1 cellular context compared by ENCODE assay signal in genomic region chr6:57316581-57317059, GRCh38.
TF ChIP-seq lines count a peak whose summit lies in the region.

No MANE protein-coding gene starts in this region.

TF ChIP-seq in K562, 482 proteins besides CTCF, POLR2A, EP300 and RAD21 (continued from another document and continues in another):
- TF ChIP-seq HOXB6 (CRISPR knock-in tag; IDR thresholded peaks at IDR 0.05; ENCODE audit: borderline replicate concordance) = no peak
- no peak for TF ChIP-seq SIN3B (IDR thresholded peaks at IDR 0.05; ENCODE audit: low read depth)
- no peak for TF ChIP-seq NEUROD1 (IDR thresholded peaks at IDR 0.05; ENCODE audit: borderline replicate concordance, low read depth, low read length, partially characterized antibody)
- no peak for TF ChIP-seq BCL6 (CRISPR knock-in tag; IDR thresholded peaks at IDR 0.05)
- no peak for TF ChIP-seq ZNF175 (CRISPR knock-in tag; IDR thresholded peaks at IDR 0.05; ENCODE audit: low read depth)
- no peak for TF ChIP-seq EWSR1 (IDR thresholded peaks at IDR 0.05; ENCODE audit: borderline replicate concordance, low read depth, partially characterized antibody)
- TF ChIP-seq TAF7 (tag; IDR thresholded peaks at IDR 0.05) = no peak
- TF ChIP-seq KDM5B (IDR thresholded peaks at IDR 0.05; ENCODE audit: insufficient replicate concordance, low read depth, low read length) = no peak
- no peak for TF ChIP-seq TEAD4 (IDR thresholded peaks at IDR 0.05; ENCODE audit: low read length)
- no peak for TF ChIP-seq TEAD4 (CRISPR knock-in tag; IDR thresholded peaks at IDR 0.05; ENCODE audit: borderline replicate concordance)
- TF ChIP-seq, protein P1, sequence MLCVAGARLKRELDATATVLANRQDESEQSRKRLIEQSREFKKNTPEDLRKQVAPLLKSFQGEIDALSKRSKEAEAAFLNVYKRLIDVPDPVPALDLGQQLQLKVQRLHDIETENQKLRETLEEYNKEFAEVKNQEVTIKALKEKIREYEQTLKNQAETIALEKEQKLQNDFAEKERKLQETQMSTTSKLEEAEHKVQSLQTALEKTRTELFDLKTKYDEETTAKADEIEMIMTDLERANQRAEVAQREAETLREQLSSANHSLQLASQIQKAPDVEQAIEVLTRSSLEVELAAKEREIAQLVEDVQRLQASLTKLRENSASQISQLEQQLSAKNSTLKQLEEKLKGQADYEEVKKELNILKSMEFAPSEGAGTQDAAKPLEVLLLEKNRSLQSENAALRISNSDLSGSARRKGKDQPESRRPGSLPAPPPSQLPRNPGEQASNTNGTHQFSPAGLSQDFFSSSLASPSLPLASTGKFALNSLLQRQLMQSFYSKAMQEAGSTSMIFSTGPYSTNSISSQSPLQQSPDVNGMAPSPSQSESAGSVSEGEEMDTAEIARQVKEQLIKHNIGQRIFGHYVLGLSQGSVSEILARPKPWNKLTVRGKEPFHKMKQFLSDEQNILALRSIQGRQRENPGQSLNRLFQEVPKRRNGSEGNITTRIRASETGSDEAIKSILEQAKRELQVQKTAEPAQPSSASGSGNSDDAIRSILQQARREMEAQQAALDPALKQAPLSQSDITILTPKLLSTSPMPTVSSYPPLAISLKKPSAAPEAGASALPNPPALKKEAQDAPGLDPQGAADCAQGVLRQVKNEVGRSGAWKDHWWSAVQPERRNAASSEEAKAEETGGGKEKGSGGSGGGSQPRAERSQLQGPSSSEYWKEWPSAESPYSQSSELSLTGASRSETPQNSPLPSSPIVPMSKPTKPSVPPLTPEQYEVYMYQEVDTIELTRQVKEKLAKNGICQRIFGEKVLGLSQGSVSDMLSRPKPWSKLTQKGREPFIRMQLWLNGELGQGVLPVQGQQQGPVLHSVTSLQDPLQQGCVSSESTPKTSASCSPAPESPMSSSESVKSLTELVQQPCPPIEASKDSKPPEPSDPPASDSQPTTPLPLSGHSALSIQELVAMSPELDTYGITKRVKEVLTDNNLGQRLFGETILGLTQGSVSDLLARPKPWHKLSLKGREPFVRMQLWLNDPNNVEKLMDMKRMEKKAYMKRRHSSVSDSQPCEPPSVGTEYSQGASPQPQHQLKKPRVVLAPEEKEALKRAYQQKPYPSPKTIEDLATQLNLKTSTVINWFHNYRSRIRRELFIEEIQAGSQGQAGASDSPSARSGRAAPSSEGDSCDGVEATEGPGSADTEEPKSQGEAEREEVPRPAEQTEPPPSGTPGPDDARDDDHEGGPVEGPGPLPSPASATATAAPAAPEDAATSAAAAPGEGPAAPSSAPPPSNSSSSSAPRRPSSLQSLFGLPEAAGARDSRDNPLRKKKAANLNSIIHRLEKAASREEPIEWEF (CRISPR knock-in tag; IDR thresholded peaks at IDR 0.05) = no peak
- no peak for TF ChIP-seq MYNN (IDR thresholded peaks at IDR 0.05)
- TF ChIP-seq MYNN (CRISPR knock-in tag; IDR thresholded peaks at IDR 0.05) = no peak
- TF ChIP-seq SMC3 (conservative IDR thresholded peaks at IDR 0.05; ENCODE audit: insufficient read depth, low read depth, low read length) = peak; percentile 86
- no peak for TF ChIP-seq ZC3H8 (IDR thresholded peaks at IDR 0.05)
- TF ChIP-seq, protein P2, sequence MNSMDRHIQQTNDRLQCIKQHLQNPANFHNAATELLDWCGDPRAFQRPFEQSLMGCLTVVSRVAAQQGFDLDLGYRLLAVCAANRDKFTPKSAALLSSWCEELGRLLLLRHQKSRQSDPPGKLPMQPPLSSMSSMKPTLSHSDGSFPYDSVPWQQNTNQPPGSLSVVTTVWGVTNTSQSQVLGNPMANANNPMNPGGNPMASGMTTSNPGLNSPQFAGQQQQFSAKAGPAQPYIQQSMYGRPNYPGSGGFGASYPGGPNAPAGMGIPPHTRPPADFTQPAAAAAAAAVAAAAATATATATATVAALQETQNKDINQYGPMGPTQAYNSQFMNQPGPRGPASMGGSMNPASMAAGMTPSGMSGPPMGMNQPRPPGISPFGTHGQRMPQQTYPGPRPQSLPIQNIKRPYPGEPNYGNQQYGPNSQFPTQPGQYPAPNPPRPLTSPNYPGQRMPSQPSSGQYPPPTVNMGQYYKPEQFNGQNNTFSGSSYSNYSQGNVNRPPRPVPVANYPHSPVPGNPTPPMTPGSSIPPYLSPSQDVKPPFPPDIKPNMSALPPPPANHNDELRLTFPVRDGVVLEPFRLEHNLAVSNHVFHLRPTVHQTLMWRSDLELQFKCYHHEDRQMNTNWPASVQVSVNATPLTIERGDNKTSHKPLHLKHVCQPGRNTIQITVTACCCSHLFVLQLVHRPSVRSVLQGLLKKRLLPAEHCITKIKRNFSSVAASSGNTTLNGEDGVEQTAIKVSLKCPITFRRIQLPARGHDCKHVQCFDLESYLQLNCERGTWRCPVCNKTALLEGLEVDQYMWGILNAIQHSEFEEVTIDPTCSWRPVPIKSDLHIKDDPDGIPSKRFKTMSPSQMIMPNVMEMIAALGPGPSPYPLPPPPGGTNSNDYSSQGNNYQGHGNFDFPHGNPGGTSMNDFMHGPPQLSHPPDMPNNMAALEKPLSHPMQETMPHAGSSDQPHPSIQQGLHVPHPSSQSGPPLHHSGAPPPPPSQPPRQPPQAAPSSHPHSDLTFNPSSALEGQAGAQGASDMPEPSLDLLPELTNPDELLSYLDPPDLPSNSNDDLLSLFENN (IDR thresholded peaks at IDR 0.05; ENCODE audit: low read depth in 2 of 2, low read length in 2 of 2) = no peak
- TF ChIP-seq MEF2D (tag; conservative IDR thresholded peaks at IDR 0.05; ENCODE audit: low read depth) = no peak
- TF ChIP-seq SNAPC5 (CRISPR knock-in tag; IDR thresholded peaks at IDR 0.05) = no peak
- TF ChIP-seq HMGN3 (IDR thresholded peaks at IDR 0.05; ENCODE audit: borderline replicate concordance, extremely low read depth, insufficient read length, low read depth, low read length) = no peak
- TF ChIP-seq, protein P3, sequence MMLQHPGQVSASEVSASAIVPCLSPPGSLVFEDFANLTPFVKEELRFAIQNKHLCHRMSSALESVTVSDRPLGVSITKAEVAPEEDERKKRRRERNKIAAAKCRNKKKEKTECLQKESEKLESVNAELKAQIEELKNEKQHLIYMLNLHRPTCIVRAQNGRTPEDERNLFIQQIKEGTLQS (IDR thresholded peaks at IDR 0.05) = no peak
- TF ChIP-seq, protein P3 (CRISPR knock-in tag; conservative IDR thresholded peaks at IDR 0.05) = no peak
- TF ChIP-seq HDAC3 (IDR thresholded peaks at IDR 0.05; ENCODE audit: borderline replicate concordance, partially characterized antibody) = no peak
- no peak for TF ChIP-seq CHD1 (IDR thresholded peaks at IDR 0.05; ENCODE audit: low read length)
- no peak for TF ChIP-seq ZNF140 (CRISPR knock-in tag; IDR thresholded peaks at IDR 0.05)
- no peak for TF ChIP-seq ZBTB12 (CRISPR knock-in tag; IDR thresholded peaks at IDR 0.05)
- no peak for TF ChIP-seq DIDO1 (tag; IDR thresholded peaks at IDR 0.05; ENCODE audit: low read depth)
- TF ChIP-seq YBX1 (IDR thresholded peaks at IDR 0.05) = no peak
- no peak for TF ChIP-seq ZBTB17 (CRISPR knock-in tag; IDR thresholded peaks at IDR 0.05)
- TF ChIP-seq KLF10 (CRISPR knock-in tag; IDR thresholded peaks at IDR 0.05) = no peak
- no peak for TF ChIP-seq GABPB2 (CRISPR knock-in tag; conservative IDR thresholded peaks at IDR 0.05)
- no peak for TF ChIP-seq NFRKB (IDR thresholded peaks at IDR 0.05; ENCODE audit: low read depth)
- TF ChIP-seq DLX4 (CRISPR knock-in tag; IDR thresholded peaks at IDR 0.05) = no peak
- TF ChIP-seq CXXC5 (CRISPR knock-in tag; IDR thresholded peaks at IDR 0.05) = peak; percentile 41
- TF ChIP-seq, protein P4, sequence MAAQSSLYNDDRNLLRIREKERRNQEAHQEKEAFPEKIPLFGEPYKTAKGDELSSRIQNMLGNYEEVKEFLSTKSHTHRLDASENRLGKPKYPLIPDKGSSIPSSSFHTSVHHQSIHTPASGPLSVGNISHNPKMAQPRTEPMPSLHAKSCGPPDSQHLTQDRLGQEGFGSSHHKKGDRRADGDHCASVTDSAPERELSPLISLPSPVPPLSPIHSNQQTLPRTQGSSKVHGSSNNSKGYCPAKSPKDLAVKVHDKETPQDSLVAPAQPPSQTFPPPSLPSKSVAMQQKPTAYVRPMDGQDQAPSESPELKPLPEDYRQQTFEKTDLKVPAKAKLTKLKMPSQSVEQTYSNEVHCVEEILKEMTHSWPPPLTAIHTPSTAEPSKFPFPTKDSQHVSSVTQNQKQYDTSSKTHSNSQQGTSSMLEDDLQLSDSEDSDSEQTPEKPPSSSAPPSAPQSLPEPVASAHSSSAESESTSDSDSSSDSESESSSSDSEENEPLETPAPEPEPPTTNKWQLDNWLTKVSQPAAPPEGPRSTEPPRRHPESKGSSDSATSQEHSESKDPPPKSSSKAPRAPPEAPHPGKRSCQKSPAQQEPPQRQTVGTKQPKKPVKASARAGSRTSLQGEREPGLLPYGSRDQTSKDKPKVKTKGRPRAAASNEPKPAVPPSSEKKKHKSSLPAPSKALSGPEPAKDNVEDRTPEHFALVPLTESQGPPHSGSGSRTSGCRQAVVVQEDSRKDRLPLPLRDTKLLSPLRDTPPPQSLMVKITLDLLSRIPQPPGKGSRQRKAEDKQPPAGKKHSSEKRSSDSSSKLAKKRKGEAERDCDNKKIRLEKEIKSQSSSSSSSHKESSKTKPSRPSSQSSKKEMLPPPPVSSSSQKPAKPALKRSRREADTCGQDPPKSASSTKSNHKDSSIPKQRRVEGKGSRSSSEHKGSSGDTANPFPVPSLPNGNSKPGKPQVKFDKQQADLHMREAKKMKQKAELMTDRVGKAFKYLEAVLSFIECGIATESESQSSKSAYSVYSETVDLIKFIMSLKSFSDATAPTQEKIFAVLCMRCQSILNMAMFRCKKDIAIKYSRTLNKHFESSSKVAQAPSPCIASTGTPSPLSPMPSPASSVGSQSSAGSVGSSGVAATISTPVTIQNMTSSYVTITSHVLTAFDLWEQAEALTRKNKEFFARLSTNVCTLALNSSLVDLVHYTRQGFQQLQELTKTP (IDR thresholded peaks at IDR 0.05; ENCODE audit: low read depth in 1 of 2, partially characterized antibody in 2 of 2) = no peak
- TF ChIP-seq HMG20A (CRISPR knock-in tag; conservative IDR thresholded peaks at IDR 0.05) = no peak
- TF ChIP-seq BRD4 (IDR thresholded peaks at IDR 0.05) = no peak
- TF ChIP-seq ZKSCAN8 (CRISPR knock-in tag; IDR thresholded peaks at IDR 0.05) = no peak
- no peak for TF ChIP-seq NR2F6 (CRISPR knock-in tag; IDR thresholded peaks at IDR 0.05)
- TF ChIP-seq, protein P5, sequence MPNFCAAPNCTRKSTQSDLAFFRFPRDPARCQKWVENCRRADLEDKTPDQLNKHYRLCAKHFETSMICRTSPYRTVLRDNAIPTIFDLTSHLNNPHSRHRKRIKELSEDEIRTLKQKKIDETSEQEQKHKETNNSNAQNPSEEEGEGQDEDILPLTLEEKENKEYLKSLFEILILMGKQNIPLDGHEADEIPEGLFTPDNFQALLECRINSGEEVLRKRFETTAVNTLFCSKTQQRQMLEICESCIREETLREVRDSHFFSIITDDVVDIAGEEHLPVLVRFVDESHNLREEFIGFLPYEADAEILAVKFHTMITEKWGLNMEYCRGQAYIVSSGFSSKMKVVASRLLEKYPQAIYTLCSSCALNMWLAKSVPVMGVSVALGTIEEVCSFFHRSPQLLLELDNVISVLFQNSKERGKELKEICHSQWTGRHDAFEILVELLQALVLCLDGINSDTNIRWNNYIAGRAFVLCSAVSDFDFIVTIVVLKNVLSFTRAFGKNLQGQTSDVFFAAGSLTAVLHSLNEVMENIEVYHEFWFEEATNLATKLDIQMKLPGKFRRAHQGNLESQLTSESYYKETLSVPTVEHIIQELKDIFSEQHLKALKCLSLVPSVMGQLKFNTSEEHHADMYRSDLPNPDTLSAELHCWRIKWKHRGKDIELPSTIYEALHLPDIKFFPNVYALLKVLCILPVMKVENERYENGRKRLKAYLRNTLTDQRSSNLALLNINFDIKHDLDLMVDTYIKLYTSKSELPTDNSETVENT (CRISPR knock-in tag; IDR thresholded peaks at IDR 0.05) = no peak
- TF ChIP-seq HIVEP1 (CRISPR knock-in tag; IDR thresholded peaks at IDR 0.05) = no peak
- no peak for TF ChIP-seq SMARCA5 (IDR thresholded peaks at IDR 0.05)
- no peak for TF ChIP-seq CREB5 (CRISPR knock-in tag; IDR thresholded peaks at IDR 0.05)
- no peak for TF ChIP-seq NBN (IDR thresholded peaks at IDR 0.05; ENCODE audit: low read depth)
- no peak for TF ChIP-seq ZNF3 (CRISPR knock-in tag; IDR thresholded peaks at IDR 0.05)
- peak; percentile 16; the same call in 1 of the 2 replicates for TF ChIP-seq JUND (IDR thresholded peaks at IDR 0.05; ENCODE audit: borderline replicate concordance, low read depth, low read length)
- TF ChIP-seq JUND (tag; IDR thresholded peaks at IDR 0.05; ENCODE audit: borderline replicate concordance, low read depth, low read length) = peak; percentile 26; the same call in 1 of the 3 replicates
- peak; percentile 53; the same call in 1 of the 2 replicates for TF ChIP-seq PHF21A (IDR thresholded peaks at IDR 0.05; ENCODE audit: borderline replicate concordance, low read depth)
